ENCODE assay signal across 9 cellular contexts in the genomic region with DNA sequence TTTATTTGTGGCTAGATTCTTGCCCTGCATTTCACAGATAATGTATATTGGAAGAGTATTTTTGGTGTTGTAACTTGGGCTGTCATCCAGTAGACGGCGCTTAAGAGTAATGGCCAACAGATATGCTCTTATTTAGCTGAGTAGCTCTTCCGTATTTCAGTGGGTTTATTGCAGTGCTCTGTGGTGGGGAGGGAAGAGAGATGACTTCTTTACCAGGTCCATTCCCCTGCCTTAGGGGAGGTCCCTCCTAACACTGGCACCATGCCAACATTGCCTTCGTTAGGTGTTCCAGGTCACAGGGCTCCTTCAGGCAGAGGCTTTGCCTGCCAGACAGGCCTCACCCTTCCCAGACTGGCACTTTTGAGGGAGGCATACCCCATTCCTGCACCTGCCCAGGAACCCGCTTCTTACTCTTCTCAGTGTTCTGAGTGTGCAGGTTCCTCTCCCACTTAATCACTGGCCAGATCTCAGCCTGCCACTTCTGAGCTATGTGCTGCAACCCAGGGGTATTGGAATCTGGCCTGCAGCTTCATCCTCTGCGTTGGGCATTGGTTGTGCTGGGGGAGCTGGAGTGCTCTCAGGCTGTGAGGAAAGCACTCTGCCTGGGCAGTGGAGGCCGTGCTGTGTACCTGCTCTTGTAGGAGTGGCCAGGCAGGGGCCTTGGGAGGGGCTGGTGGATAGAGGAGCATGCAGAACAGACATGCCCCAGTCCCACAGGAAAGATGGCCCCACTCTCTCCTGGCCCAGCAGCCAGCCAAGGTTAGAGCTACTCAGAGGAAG. TPM values are rescaled to one million over a fixed set of nuclear protein-coding genes. Genes with fewer than 3 reads are reported as not detected.
DNase-seq lines count a peak whose midpoint lies in the region; ATAC-seq and TF ChIP-seq lines count a peak whose summit lies in the region.
"Had no signal": no experiment of that assay in that cellular context is flagged by ENCODE, and none has a peak within 500 bp of the region (broad histone marks: within the 10 kb centered on the region; RNA-seq: fewer than 3 reads in every experiment).

No MANE protein-coding gene starts in this region.

- no peak overlapping the region for H3K27ac ChIP-seq in GM23248

- intact Hi-C loops in natural killer cell (cut with micrococcal nuclease): no loop called here

- H3K4me1 ChIP-seq in GM23248 (ENCODE audit: insufficient read depth): no peaks in the 10 kb centered on the region

- H3K4me1 Mint-ChIP-seq in natural killer cell treated with Interleukin-12 subunit alpha and Interleukin-12 subunit beta and Interleukin-15 and Interleukin-18, amount 100 ng/mL, for 72 hours (ENCODE audit: low read depth in 2 of 2): no peaks in the 10 kb centered on the region
- H3K4me1 Mint-ChIP-seq in natural killer cell: no peaks in the 10 kb centered on the region
- H3K4me1 Mint-ChIP-seq: IgD-negative memory B cell had no signal

- H3K36me3 ChIP-seq in GM23248 (ENCODE audit: low read depth): no peaks in the 10 kb centered on the region

- H3K4me2 ChIP-seq in GM23248 (ENCODE audit: unreplicated experiment): no peak overlapping the region

- H3K4me3 Mint-ChIP-seq in natural killer cell treated with Interleukin-12 subunit alpha and Interleukin-12 subunit beta and Interleukin-15 and Interleukin-18, amount 100 ng/mL, for 72 hours: no peak overlapping the region
- no peak overlapping the region for H3K4me3 Mint-ChIP-seq in natural killer cell
- H3K4me3 Mint-ChIP-seq: IgD-negative memory B cell had no signal

- H3K36me3 Mint-ChIP-seq in natural killer cell treated with Interleukin-12 subunit alpha and Interleukin-12 subunit beta and Interleukin-15 and Interleukin-18, amount 100 ng/mL, for 72 hours: no peaks in the 10 kb centered on the region
- H3K36me3 Mint-ChIP-seq in natural killer cell: no peaks in the 10 kb centered on the region
- H3K36me3 Mint-ChIP-seq: IgD-negative memory B cell had no signal

- no peaks in the 10 kb centered on the region for H4K20me1 ChIP-seq in GM23248 (ENCODE audit: insufficient read depth)

- no peaks in the 10 kb centered on the region for H3K79me2 ChIP-seq in GM23248 (ENCODE audit: insufficient read depth)

- H3K27ac Mint-ChIP-seq in natural killer cell treated with Interleukin-12 subunit alpha and Interleukin-12 subunit beta and Interleukin-15 and Interleukin-18, amount 100 ng/mL, for 72 hours: no peak overlapping the region
- no peak overlapping the region for H3K27ac Mint-ChIP-seq in natural killer cell

- H3K27me3 ChIP-seq in GM23248 (replicated peaks; ENCODE audit: insufficient read depth): 0 out of 2 replicates have a peak, but pooled peaks cover 6% of the 10 kb centered on the region

- no peak overlapping the region for H3K9ac ChIP-seq in GM23248

- no peaks in the 10 kb centered on the region for H3K9me3 ChIP-seq in GM23248 (ENCODE audit: low read depth)

- no peak overlapping the region for H3K4me3 ChIP-seq in GM23248
- no peak overlapping the region for H3K4me3 ChIP-seq in astrocyte of the cerebellum (ENCODE audit: low read depth, low read length)

- DNase-seq in natural killer cell treated with Interleukin-12 subunit alpha and Interleukin-12 subunit beta and Interleukin-15 and Interleukin-18, amount 100 ng/mL, for 72 hours (ENCODE audit: low spot score): no peak
- no peak for DNase-seq in natural killer cell
- peak; percentile 56 for DNase-seq in GM23248
- DNase-seq in LHCN-M2 (ENCODE audit: low read depth): peak; percentile 8
- DNase-seq in astrocyte of the cerebellum (ENCODE audit: low read depth): no peak
- DNase-seq in lung microvascular endothelial cell (ENCODE audit: low read depth in 2 of 2): peak; percentile 46 to 71
- no peak for DNase-seq in DMS114 treated with DMSO at 0.1 percent for 48 hours (lab: John Stamatoyannopoulos, UW; ENCODE audit: unreplicated experiment)
- no peak for DNase-seq in stimulated activated CD4-positive, alpha-beta T cell treated with anti-CD3 and anti-CD28 coated beads, Interleukin-12 subunit alpha, Interleukin-12 subunit beta, amount 100 ng/mL, for 4 hours

- in situ Hi-C loops in GM23248 (cut with MboI): no loop called here
- in situ Hi-C loops in astrocyte of the cerebellum (cut with HindIII; ENCODE audit: low sequenced_read_pairs): no loop called here

- H3F3A ChIP-seq in GM23248 (ENCODE audit: insufficient read depth): no peaks in the 10 kb centered on the region

- WGBS in GM23248 (ENCODE audit: low coverage in 1 of 2, low lambda C conversion rate in 2 of 2, missing lambda C conversion rate in 2 of 2), 2 experiments: 48 to 51% methylated on average over 7 of the region's 7 CpGs

- peak; percentile 24 to 49 for ATAC-seq in natural killer cell treated with Interleukin-12 subunit alpha and Interleukin-12 subunit beta and Interleukin-15 and Interleukin-18, amount 100 ng/mL, for 72 hours
- no peak for ATAC-seq in natural killer cell

- TF ChIP-seq CTCF in natural killer cell (IDR thresholded peaks at IDR 0.05): no peak
- TF ChIP-seq CTCF in astrocyte of the cerebellum (IDR thresholded peaks at IDR 0.05; ENCODE audit: low read depth, low read length, missing control alignments): peak; percentile 63

- H3K9me3 Mint-ChIP-seq in natural killer cell treated with Interleukin-12 subunit alpha and Interleukin-12 subunit beta and Interleukin-15 and Interleukin-18, amount 100 ng/mL, for 72 hours: no peaks in the 10 kb centered on the region
- H3K9me3 Mint-ChIP-seq in natural killer cell: peaks cover 0 to 2% of the 10 kb centered on the region in 2 donors

- H3K27me3 Mint-ChIP-seq in natural killer cell treated with Interleukin-12 subunit alpha and Interleukin-12 subunit beta and Interleukin-15 and Interleukin-18, amount 100 ng/mL, for 72 hours: peaks cover 18 to 44% of the 10 kb centered on the region in 2 donors
- peaks cover 20 to 26% of the 10 kb centered on the region in 2 donors for H3K27me3 Mint-ChIP-seq in natural killer cell (ENCODE audit: low read depth in 2 of 2)

- H2AFZ ChIP-seq in GM23248: no peak overlapping the region

- no peaks in the 10 kb centered on the region for H3K9me2 ChIP-seq in GM23248 (ENCODE audit: insufficient read depth)

RNA-seq across cellular contexts. Expression of gene SLN, which starts 29.4 kb away (rescaled TPM):
- not detected for total RNA-seq in natural killer cell treated with Interleukin-12 subunit alpha and Interleukin-12 subunit beta and Interleukin-15 and Interleukin-18, amount 100 ng/mL, for 72 hours
- total RNA-seq in natural killer cell (not detected), LHCN-M2 (2014; rRNA removed) (not detected in 2 replicates), lung microvascular endothelial cell (not detected in 2 replicates)
- not detected in 2 replicates for total RNA-seq in GM23248 (2014; rRNA removed; shearing (Covaris generic))
- not detected in 2 replicates for polyA plus RNA-seq in GM23248 (2016; fragmentation: Nextera tagmentation; extraction: Ambion mirVana)
- not detected for polyA plus RNA-seq in LHCN-M2 (2012)
- polyA plus RNA-seq: IgD-negative memory B cell had no signal

Comparison
In these comparisons a context has a peak if more than half of its experiments do, and no peak if none do; other contexts are left out.
1. ATAC-seq: peak in natural killer cell treated with Interleukin-12 subunit alpha and Interleukin-12 subunit beta and Interleukin-15 and Interleukin-18, amount 100 ng/mL, for 72 hours (2 of 2); none in natural killer cell (0 of 3).
2. DNase-seq: peak in GM23248 (single experiment), LHCN-M2 (single experiment) and lung microvascular endothelial cell (2 of 2); none in natural killer cell treated with Interleukin-12 subunit alpha and Interleukin-12 subunit beta and Interleukin-15 and Interleukin-18, amount 100 ng/mL, for 72 hours (single experiment), natural killer cell (single experiment), astrocyte of the cerebellum (single experiment), DMS114 treated with DMSO at 0.1 percent for 48 hours (single experiment) and stimulated activated CD4-positive, alpha-beta T cell treated with anti-CD3 and anti-CD28 coated beads, Interleukin-12 subunit alpha, Interleukin-12 subunit beta, amount 100 ng/mL, for 4 hours (single experiment).